ENCODE assay signal across 1 cellular context in the genomic region with DNA sequence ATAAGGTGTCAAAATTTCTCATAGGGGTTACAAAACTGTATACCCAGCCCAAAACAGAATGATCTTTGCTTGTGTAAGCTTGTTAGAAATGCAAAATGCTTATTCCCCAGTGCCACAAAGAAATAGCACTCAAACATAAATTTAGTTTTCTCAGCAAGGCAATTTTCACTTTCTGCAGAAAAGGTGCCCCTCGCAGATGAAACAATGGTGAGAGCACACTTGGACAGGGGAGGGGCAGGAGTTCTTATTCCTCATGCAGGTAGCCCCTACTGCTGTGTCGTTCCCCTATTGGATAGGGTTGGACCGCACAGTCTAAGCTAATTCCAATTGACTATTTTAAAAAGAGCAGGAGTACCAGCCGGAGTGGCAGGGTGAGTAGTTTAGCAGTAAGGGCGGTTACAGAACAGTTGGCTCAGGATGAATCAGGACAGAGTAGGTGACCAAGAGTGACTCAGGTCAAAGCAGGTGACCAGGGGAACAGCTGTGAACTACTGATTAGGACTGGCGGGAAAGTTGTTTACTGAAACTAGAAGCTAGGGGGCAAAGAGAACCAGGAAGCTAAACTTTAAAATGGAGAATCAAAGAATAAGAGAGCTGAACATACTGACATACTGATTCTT.
A peak's percentile ranks its signal among the peaks of the same experiment; 100 is the strongest.
TF ChIP-seq lines count a peak whose summit lies in the region.

No MANE protein-coding gene starts in this region.

TF ChIP-seq in K562, 482 proteins besides CTCF, POLR2A, EP300 and RAD21 (continued from another document and continues in another):
- TF ChIP-seq, protein P1, sequence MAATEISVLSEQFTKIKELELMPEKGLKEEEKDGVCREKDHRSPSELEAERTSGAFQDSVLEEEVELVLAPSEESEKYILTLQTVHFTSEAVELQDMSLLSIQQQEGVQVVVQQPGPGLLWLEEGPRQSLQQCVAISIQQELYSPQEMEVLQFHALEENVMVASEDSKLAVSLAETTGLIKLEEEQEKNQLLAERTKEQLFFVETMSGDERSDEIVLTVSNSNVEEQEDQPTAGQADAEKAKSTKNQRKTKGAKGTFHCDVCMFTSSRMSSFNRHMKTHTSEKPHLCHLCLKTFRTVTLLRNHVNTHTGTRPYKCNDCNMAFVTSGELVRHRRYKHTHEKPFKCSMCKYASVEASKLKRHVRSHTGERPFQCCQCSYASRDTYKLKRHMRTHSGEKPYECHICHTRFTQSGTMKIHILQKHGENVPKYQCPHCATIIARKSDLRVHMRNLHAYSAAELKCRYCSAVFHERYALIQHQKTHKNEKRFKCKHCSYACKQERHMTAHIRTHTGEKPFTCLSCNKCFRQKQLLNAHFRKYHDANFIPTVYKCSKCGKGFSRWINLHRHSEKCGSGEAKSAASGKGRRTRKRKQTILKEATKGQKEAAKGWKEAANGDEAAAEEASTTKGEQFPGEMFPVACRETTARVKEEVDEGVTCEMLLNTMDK (IDR thresholded peaks at IDR 0.05; ENCODE audit: borderline replicate concordance, insufficient read depth, low read depth, low read length, poor library complexity, severe bottlenecking): no peak
- TF ChIP-seq ZNF584 (CRISPR knock-in tag; IDR thresholded peaks at IDR 0.05; ENCODE audit: low read depth): no peak
- TF ChIP-seq, protein P2, sequence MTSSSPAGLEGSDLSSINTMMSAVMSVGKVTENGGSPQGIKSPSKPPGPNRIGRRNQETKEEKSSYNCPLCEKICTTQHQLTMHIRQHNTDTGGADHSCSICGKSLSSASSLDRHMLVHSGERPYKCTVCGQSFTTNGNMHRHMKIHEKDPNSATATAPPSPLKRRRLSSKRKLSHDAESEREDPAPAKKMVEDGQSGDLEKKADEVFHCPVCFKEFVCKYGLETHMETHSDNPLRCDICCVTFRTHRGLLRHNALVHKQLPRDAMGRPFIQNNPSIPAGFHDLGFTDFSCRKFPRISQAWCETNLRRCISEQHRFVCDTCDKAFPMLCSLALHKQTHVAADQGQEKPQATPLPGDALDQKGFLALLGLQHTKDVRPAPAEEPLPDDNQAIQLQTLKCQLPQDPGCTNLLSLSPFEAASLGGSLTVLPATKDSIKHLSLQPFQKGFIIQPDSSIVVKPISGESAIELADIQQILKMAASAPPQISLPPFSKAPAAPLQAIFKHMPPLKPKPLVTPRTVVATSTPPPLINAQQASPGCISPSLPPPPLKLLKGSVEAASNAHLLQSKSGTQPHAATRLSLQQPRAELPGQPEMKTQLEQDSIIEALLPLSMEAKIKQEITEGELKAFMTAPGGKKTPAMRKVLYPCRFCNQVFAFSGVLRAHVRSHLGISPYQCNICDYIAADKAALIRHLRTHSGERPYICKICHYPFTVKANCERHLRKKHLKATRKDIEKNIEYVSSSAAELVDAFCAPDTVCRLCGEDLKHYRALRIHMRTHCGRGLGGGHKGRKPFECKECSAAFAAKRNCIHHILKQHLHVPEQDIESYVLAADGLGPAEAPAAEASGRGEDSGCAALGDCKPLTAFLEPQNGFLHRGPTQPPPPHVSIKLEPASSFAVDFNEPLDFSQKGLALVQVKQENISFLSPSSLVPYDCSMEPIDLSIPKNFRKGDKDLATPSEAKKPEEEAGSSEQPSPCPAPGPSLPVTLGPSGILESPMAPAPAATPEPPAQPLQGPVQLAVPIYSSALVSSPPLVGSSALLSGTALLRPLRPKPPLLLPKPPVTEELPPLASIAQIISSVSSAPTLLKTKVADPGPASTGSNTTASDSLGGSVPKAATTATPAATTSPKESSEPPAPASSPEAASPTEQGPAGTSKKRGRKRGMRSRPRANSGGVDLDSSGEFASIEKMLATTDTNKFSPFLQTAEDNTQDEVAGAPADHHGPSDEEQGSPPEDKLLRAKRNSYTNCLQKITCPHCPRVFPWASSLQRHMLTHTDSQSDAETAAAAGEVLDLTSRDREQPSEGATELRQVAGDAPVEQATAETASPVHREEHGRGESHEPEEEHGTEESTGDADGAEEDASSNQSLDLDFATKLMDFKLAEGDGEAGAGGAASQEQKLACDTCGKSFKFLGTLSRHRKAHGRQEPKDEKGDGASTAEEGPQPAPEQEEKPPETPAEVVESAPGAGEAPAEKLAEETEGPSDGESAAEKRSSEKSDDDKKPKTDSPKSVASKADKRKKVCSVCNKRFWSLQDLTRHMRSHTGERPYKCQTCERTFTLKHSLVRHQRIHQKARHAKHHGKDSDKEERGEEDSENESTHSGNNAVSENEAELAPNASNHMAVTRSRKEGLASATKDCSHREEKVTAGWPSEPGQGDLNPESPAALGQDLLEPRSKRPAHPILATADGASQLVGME (CRISPR knock-in tag; IDR thresholded peaks at IDR 0.05): no peak
- peak; percentile 37; the same call in 1 of the 2 replicates for TF ChIP-seq TOE1 (IDR thresholded peaks at IDR 0.05; ENCODE audit: borderline replicate concordance)
- no peak for TF ChIP-seq TOE1 (CRISPR knock-in tag; IDR thresholded peaks at IDR 0.05; ENCODE audit: borderline replicate concordance, low read depth)
- no peak for TF ChIP-seq IFI16 (CRISPR knock-in tag; IDR thresholded peaks at IDR 0.05)
- TF ChIP-seq KDM2B (CRISPR knock-in tag; IDR thresholded peaks at IDR 0.05): no peak
- TF ChIP-seq HOXB6 (CRISPR knock-in tag; IDR thresholded peaks at IDR 0.05; ENCODE audit: borderline replicate concordance): no peak
- TF ChIP-seq BDP1 (IDR thresholded peaks at IDR 0.05; ENCODE audit: insufficient read depth, insufficient read length): no peak
- TF ChIP-seq CBFA2T2 (conservative IDR thresholded peaks at IDR 0.05): peak; percentile 64; the same call in 1 of the 2 replicates
- TF ChIP-seq CTBP1 (IDR thresholded peaks at IDR 0.05; ENCODE audit: borderline replicate concordance): 0 out of 2 replicates have a peak, but pooled peaks have one; percentile 14
- TF ChIP-seq, protein P3, sequence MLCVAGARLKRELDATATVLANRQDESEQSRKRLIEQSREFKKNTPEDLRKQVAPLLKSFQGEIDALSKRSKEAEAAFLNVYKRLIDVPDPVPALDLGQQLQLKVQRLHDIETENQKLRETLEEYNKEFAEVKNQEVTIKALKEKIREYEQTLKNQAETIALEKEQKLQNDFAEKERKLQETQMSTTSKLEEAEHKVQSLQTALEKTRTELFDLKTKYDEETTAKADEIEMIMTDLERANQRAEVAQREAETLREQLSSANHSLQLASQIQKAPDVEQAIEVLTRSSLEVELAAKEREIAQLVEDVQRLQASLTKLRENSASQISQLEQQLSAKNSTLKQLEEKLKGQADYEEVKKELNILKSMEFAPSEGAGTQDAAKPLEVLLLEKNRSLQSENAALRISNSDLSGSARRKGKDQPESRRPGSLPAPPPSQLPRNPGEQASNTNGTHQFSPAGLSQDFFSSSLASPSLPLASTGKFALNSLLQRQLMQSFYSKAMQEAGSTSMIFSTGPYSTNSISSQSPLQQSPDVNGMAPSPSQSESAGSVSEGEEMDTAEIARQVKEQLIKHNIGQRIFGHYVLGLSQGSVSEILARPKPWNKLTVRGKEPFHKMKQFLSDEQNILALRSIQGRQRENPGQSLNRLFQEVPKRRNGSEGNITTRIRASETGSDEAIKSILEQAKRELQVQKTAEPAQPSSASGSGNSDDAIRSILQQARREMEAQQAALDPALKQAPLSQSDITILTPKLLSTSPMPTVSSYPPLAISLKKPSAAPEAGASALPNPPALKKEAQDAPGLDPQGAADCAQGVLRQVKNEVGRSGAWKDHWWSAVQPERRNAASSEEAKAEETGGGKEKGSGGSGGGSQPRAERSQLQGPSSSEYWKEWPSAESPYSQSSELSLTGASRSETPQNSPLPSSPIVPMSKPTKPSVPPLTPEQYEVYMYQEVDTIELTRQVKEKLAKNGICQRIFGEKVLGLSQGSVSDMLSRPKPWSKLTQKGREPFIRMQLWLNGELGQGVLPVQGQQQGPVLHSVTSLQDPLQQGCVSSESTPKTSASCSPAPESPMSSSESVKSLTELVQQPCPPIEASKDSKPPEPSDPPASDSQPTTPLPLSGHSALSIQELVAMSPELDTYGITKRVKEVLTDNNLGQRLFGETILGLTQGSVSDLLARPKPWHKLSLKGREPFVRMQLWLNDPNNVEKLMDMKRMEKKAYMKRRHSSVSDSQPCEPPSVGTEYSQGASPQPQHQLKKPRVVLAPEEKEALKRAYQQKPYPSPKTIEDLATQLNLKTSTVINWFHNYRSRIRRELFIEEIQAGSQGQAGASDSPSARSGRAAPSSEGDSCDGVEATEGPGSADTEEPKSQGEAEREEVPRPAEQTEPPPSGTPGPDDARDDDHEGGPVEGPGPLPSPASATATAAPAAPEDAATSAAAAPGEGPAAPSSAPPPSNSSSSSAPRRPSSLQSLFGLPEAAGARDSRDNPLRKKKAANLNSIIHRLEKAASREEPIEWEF (CRISPR knock-in tag; IDR thresholded peaks at IDR 0.05): no peak
- TF ChIP-seq BHLHE40 (IDR thresholded peaks at IDR 0.05; ENCODE audit: low read length): peak; percentile 76; the same call in 1 of the 2 replicates
- no peak for TF ChIP-seq SREBF1 (IDR thresholded peaks at IDR 0.05; ENCODE audit: borderline replicate concordance, low read depth, low read length)
- no peak for TF ChIP-seq RFX5 (IDR thresholded peaks at IDR 0.05; ENCODE audit: low read depth, low read length)
- no peak for TF ChIP-seq ADNP (tag; IDR thresholded peaks at IDR 0.05)
- TF ChIP-seq DPF2 (IDR thresholded peaks at IDR 0.05): peak; percentile 77
- no peak for TF ChIP-seq GABPB1 (CRISPR knock-in tag; IDR thresholded peaks at IDR 0.05)
- TF ChIP-seq NCOA4 (IDR thresholded peaks at IDR 0.05; ENCODE audit: partially characterized antibody): no peak
- TF ChIP-seq ZNF589 (CRISPR knock-in tag; IDR thresholded peaks at IDR 0.05; ENCODE audit: low read depth): no peak
- TF ChIP-seq ARID2 (IDR thresholded peaks at IDR 0.05): no peak
- no peak for TF ChIP-seq NCOA2 (IDR thresholded peaks at IDR 0.05; ENCODE audit: partially characterized antibody in 2 of 2)
- TF ChIP-seq POU5F1 (IDR thresholded peaks at IDR 0.05; ENCODE audit: borderline replicate concordance, low read depth, low read length, partially characterized antibody): no peak
- TF ChIP-seq, protein P4, sequence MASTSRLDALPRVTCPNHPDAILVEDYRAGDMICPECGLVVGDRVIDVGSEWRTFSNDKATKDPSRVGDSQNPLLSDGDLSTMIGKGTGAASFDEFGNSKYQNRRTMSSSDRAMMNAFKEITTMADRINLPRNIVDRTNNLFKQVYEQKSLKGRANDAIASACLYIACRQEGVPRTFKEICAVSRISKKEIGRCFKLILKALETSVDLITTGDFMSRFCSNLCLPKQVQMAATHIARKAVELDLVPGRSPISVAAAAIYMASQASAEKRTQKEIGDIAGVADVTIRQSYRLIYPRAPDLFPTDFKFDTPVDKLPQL (IDR thresholded peaks at IDR 0.05; ENCODE audit: extremely low read depth, insufficient read length): no peak
- TF ChIP-seq, protein P5, sequence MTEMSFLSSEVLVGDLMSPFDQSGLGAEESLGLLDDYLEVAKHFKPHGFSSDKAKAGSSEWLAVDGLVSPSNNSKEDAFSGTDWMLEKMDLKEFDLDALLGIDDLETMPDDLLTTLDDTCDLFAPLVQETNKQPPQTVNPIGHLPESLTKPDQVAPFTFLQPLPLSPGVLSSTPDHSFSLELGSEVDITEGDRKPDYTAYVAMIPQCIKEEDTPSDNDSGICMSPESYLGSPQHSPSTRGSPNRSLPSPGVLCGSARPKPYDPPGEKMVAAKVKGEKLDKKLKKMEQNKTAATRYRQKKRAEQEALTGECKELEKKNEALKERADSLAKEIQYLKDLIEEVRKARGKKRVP (CRISPR knock-in tag; IDR thresholded peaks at IDR 0.05): no peak
- TF ChIP-seq PHB2 (IDR thresholded peaks at IDR 0.05; ENCODE audit: low read depth): no peak
- TF ChIP-seq, protein P6, sequence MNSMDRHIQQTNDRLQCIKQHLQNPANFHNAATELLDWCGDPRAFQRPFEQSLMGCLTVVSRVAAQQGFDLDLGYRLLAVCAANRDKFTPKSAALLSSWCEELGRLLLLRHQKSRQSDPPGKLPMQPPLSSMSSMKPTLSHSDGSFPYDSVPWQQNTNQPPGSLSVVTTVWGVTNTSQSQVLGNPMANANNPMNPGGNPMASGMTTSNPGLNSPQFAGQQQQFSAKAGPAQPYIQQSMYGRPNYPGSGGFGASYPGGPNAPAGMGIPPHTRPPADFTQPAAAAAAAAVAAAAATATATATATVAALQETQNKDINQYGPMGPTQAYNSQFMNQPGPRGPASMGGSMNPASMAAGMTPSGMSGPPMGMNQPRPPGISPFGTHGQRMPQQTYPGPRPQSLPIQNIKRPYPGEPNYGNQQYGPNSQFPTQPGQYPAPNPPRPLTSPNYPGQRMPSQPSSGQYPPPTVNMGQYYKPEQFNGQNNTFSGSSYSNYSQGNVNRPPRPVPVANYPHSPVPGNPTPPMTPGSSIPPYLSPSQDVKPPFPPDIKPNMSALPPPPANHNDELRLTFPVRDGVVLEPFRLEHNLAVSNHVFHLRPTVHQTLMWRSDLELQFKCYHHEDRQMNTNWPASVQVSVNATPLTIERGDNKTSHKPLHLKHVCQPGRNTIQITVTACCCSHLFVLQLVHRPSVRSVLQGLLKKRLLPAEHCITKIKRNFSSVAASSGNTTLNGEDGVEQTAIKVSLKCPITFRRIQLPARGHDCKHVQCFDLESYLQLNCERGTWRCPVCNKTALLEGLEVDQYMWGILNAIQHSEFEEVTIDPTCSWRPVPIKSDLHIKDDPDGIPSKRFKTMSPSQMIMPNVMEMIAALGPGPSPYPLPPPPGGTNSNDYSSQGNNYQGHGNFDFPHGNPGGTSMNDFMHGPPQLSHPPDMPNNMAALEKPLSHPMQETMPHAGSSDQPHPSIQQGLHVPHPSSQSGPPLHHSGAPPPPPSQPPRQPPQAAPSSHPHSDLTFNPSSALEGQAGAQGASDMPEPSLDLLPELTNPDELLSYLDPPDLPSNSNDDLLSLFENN (IDR thresholded peaks at IDR 0.05; ENCODE audit: low read depth in 2 of 2, low read length in 2 of 2): no peak
- no peak for TF ChIP-seq CREM (IDR thresholded peaks at IDR 0.05; ENCODE audit: low read depth)
- TF ChIP-seq FOXJ2 (tag; IDR thresholded peaks at IDR 0.05): no peak
- TF ChIP-seq RFX7 (CRISPR knock-in tag; IDR thresholded peaks at IDR 0.05): no peak
- TF ChIP-seq ZNF165 (CRISPR knock-in tag; IDR thresholded peaks at IDR 0.05; ENCODE audit: borderline replicate concordance): no peak
- no peak for TF ChIP-seq ZNF23 (CRISPR knock-in tag; IDR thresholded peaks at IDR 0.05)
- TF ChIP-seq, protein P7, sequence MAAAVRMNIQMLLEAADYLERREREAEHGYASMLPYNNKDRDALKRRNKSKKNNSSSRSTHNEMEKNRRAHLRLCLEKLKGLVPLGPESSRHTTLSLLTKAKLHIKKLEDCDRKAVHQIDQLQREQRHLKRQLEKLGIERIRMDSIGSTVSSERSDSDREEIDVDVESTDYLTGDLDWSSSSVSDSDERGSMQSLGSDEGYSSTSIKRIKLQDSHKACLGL (CRISPR knock-in tag; IDR thresholded peaks at IDR 0.05; ENCODE audit: borderline replicate concordance, poor library complexity, severe bottlenecking): no peak
- peak; percentile 61; the same call in 1 of the 2 replicates for TF ChIP-seq LEF1 (IDR thresholded peaks at IDR 0.05)
- TF ChIP-seq ZNF586 (CRISPR knock-in tag; conservative IDR thresholded peaks at IDR 0.05): no peak
